Comparison of ENCODE assay signal across 14 cellular contexts in genomic region chr4:186030795-186031194, GRCh38. TPM values are rescaled to one million over a fixed set of nuclear protein-coding genes. Genes with fewer than 3 reads are reported as not detected.
DNase-seq lines count a peak whose midpoint lies in the region; ATAC-seq and TF ChIP-seq lines count a peak whose summit lies in the region.
"Had no signal": no experiment of that assay in that cellular context is flagged by ENCODE, and none has a peak within 500 bp of the region (broad histone marks: within the 10 kb centered on the region; RNA-seq: fewer than 3 reads in every experiment).

No MANE protein-coding gene starts in this region.

- H3K27me3 Mint-ChIP-seq in CD4-positive, alpha-beta memory T cell = peaks cover 13 to 29% of the 10 kb centered on the region in 2 donors

- H3K36me3 Mint-ChIP-seq in CD4-positive, alpha-beta memory T cell = no peaks in the 10 kb centered on the region

- H3K9me3 ChIP-seq in MG63 = peaks cover 35% of the 10 kb centered on the region
- H3K9me3 ChIP-seq in colonic mucosa = no peaks in the 10 kb centered on the region
- no peaks in the 10 kb centered on the region for H3K9me3 ChIP-seq in muscle layer of duodenum (ENCODE audit: control insufficient read depth in 1 of 2, low read length in 2 of 2)
- peaks cover 0 to 13% (median 2%) of the 10 kb centered on the region in 8 donors for H3K9me3 ChIP-seq in spleen
- H3K9me3 ChIP-seq in CD4-positive, alpha-beta memory T cell (ENCODE audit: control insufficient read depth in 1 of 2, low read length in 2 of 2) = no peaks in the 10 kb centered on the region
- H3K9me3 ChIP-seq: mucosa of descending colon had no signal

- peak overlapping the region; percentile 40 for H3K27ac ChIP-seq in colonic mucosa
- H3K27ac ChIP-seq in muscle layer of duodenum (ENCODE audit: low read length) = peak overlapping the region; percentile 37
- peak overlapping the region in 7 of 8 donors; percentile 58 to 81 (median 68) for H3K27ac ChIP-seq in spleen
- no peak overlapping the region for H3K27ac ChIP-seq in CD4-positive, alpha-beta memory T cell (ENCODE audit: low read depth, low read length)
- H3K27ac ChIP-seq in caudate nucleus (ENCODE audit: low read depth, low read length) = no peak overlapping the region
- H3K27ac ChIP-seq: cardiac muscle cell, foreskin keratinocyte had no signal

- H3K27me3 ChIP-seq in MG63 (no peaks in the 10 kb centered on the region), colonic mucosa (no peaks in the 10 kb centered on the region), muscle layer of duodenum (ENCODE audit: low read depth, low read length) (no peaks in the 10 kb centered on the region), spleen (replicated peaks in 1 of 7) (peaks cover 0 to 30% (median 0%) of the 10 kb centered on the region in 7 donors)
- no peaks in the 10 kb centered on the region for H3K27me3 ChIP-seq in CD4-positive, alpha-beta memory T cell (ENCODE audit: insufficient read depth, low read length)
- H3K27me3 ChIP-seq: cardiac muscle cell had no signal

- POLR2A ChIA-PET in CD4-positive, alpha-beta memory T cell (lab: Charles Lee; ENCODE audit: partially characterized antibody) = no interaction called here

- ATAC-seq in HG03432 (IDR thresholded peaks at IDR 0.05; ENCODE audit: unreplicated experiment) = no peak
- ATAC-seq: foreskin keratinocyte had no signal

- no peak overlapping the region for H3K9ac ChIP-seq in colonic mucosa (ENCODE audit: low read depth in 2 of 2, low read length in 2 of 2)

- H3K36me3 ChIP-seq in MG63 = no peaks in the 10 kb centered on the region
- no peaks in the 10 kb centered on the region for H3K36me3 ChIP-seq in colonic mucosa
- H3K36me3 ChIP-seq in muscle layer of duodenum (ENCODE audit: control insufficient read depth in 1 of 2, insufficient read depth in 2 of 2, low read length in 2 of 2) = no peaks in the 10 kb centered on the region
- H3K36me3 ChIP-seq in spleen = no peaks in the 10 kb centered on the region
- H3K36me3 ChIP-seq in CD4-positive, alpha-beta memory T cell (ENCODE audit: insufficient read depth, low read length) = no peaks in the 10 kb centered on the region
- H3K36me3 ChIP-seq: cardiac muscle cell had no signal

- H3K4me3 Mint-ChIP-seq in CD4-positive, alpha-beta memory T cell = no peak overlapping the region
- H3K4me3 Mint-ChIP-seq: activated B cell treated with CpG ODN at 0.5 μM for 24 hours had no signal

- 55 to 75% (median 65%) methylated on average over 3 of the region's 3 CpGs for WGBS in spleen, 5 donors

- H3K27ac Mint-ChIP-seq in CD4-positive, alpha-beta memory T cell = no peak overlapping the region
- H3K27ac Mint-ChIP-seq: activated B cell treated with CpG ODN at 0.5 μM for 24 hours had no signal

- no peaks in the 10 kb centered on the region for H3K4me1 ChIP-seq in colonic mucosa
- peaks cover 12 to 26% of the 10 kb centered on the region in 2 donors for H3K4me1 ChIP-seq in muscle layer of duodenum (ENCODE audit: control insufficient read depth in 1 of 2, insufficient read depth in 2 of 2, low read length in 2 of 2)
- H3K4me1 ChIP-seq in spleen = peaks cover 0 to 29% (median 9%) of the 10 kb centered on the region in 6 donors
- H3K4me1 ChIP-seq in CD4-positive, alpha-beta memory T cell (ENCODE audit: insufficient read depth, low read length) = no peaks in the 10 kb centered on the region
- H3K4me1 ChIP-seq: foreskin keratinocyte had no signal

- CTCF ChIA-PET in CD4-positive, alpha-beta memory T cell (lab: Charles Lee; ENCODE audit: partially characterized antibody) = no interaction called here

- peak overlapping the region; percentile 3; the same call in 1 of the 2 replicates for H3K4me3 ChIP-seq in MG63
- H3K4me3 ChIP-seq in colonic mucosa = no peak overlapping the region
- peak overlapping the region in 1 of 2 donors; percentile 44 for H3K4me3 ChIP-seq in muscle layer of duodenum (ENCODE audit: low read depth in 1 of 2, low read length in 2 of 2)
- H3K4me3 ChIP-seq in spleen = no peak overlapping the region
- no peak overlapping the region for H3K4me3 ChIP-seq in CD4-positive, alpha-beta memory T cell (ENCODE audit: low read length in 2 of 2)
- H3K4me3 ChIP-seq: cardiac muscle cell, mucosa of descending colon had no signal

- no peak for TF ChIP-seq POLR2A in spleen (IDR thresholded peaks at IDR 0.05)

- no peak for TF ChIP-seq CTCF in colonic mucosa (IDR thresholded peaks at IDR 0.05)
- TF ChIP-seq CTCF in spleen (IDR thresholded peaks at IDR 0.05 in 8 of 11, conservative IDR thresholded peaks at IDR 0.05 in 3 of 11) = no peak

- H3K9me3 Mint-ChIP-seq in CD4-positive, alpha-beta memory T cell = peaks cover 0 to 14% (median 4%) of the 10 kb centered on the region in 8 donors

- DNase-seq in MG63 (no peak), colonic mucosa (no peak), spleen (no peak), caudate nucleus (lab: John Stamatoyannopoulos, UW) (no peak), NCI-H2171 (lab: John Stamatoyannopoulos, UW) (no peak)
- DNase-seq in CD4-positive, alpha-beta memory T cell = no peak
- DNase-seq: activated B cell treated with CpG ODN at 0.5 μM for 24 hours; activated naive CD4-positive, alpha-beta T cell treated with Interleukin-2 at 50 U/mL for 16 hours; foreskin keratinocyte; MM.1S had no signal

- no peaks in the 10 kb centered on the region for H3K4me1 Mint-ChIP-seq in CD4-positive, alpha-beta memory T cell
- H3K4me1 Mint-ChIP-seq: activated B cell treated with CpG ODN at 0.5 μM for 24 hours had no signal

- intact Hi-C loops in colonic mucosa (cut with DNase I) = no loop called here
- intact Hi-C loops in spleen (cut with DNase I; ENCODE audit: low total_unique reads) = no loop called here
- intact Hi-C loops in CD4-positive, alpha-beta memory T cell (cut with micrococcal nuclease) = no loop called here

RNA-seq across cellular contexts. Expression of gene TLR3, which starts 38.2 kb away (rescaled TPM):
- total RNA-seq in MG63 (2014; rRNA removed; shearing (Covaris generic); ENCODE audit: low replicate concordance) = 7.4 and 7.7 TPM in 2 replicates
- total RNA-seq in colonic mucosa (10 to 100 TPM; 13.6 to 48.6 TPM), spleen (10 to 100 TPM in 2 of 7 donors, 1 to 10 TPM in 5; 5.7 to 14.8 (median 6.9) TPM)
- polyA plus RNA-seq in spleen = under 1 TPM; 0.17 to 0.77 (median 0.44) TPM
- total RNA-seq in CD4-positive, alpha-beta memory T cell = 1 to 10 TPM; 2.1 to 2.2 TPM
- polyA plus RNA-seq in CD4-positive, alpha-beta memory T cell = 1 to 10 TPM; 3.0 to 4.1 TPM
- total RNA-seq: activated B cell treated with CpG ODN at 0.5 μM for 24 hours, cardiac muscle cell had no signal
- polyA plus RNA-seq: cardiac muscle cell had no signal

Comparison
In these comparisons a context has a peak if more than half of its experiments do, and no peak if none do; other contexts are left out.
1. H3K27ac ChIP-seq: peak in colonic mucosa (single experiment), muscle layer of duodenum (single experiment) and spleen (7 of 8); none in CD4-positive, alpha-beta memory T cell (single experiment) and caudate nucleus (single experiment).